1 cellular context compared by ENCODE assay signal in the genomic region with DNA sequence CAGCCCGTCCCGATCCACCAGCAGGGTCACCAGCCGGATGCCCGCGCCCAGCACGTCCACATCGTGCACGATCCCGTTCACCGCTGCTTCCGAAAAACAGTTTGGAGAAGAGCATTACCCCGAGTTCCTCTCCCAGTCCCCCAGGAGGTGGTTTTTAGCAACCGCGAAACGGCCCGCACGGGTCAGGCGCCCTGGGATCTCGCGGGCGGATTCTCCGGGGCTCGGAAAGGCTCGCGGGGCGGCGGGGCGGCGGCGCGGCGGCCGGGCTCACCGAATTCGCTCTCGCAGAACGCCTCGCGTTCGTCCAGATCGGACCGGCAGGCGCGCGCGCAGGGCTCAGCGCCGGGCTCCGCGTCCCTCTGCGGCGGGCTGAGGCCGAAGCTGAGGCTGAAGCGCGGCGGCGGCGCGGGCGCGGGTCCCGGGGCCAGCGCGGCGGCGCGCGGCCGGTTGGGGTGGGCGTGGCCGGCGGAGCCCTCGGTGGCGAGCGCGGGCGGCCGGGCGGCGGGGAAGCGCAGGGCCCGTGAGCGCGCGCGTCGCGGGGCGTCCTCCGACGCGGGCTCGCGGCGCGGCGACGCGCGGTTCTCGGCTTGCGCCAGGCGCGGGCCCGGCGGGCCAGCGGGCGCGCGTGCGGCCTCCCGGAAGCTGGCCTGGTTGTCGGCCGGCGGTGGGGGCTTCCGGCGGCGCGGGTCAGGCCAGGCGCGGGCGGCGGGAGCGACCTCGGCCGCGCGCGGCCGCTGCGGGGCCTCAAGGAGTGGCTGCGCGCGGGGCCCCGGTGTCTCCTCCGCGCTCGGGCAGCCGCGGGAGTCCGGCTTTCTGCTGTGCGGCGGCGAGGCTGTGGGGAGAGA.
TF ChIP-seq lines count a peak whose summit lies in the region.

No MANE protein-coding gene starts in this region.

TF ChIP-seq in K562, 482 proteins besides CTCF, POLR2A, EP300 and RAD21 (continued from another document and continues in another):
- TF ChIP-seq ZBTB40 (IDR thresholded peaks at IDR 0.05) (no peak), ZBTB40 (CRISPR knock-in tag; IDR thresholded peaks at IDR 0.05) (no peak), DIDO1 (tag; IDR thresholded peaks at IDR 0.05; ENCODE audit: low read depth) (no peak), ZNF449 (CRISPR knock-in tag; IDR thresholded peaks at IDR 0.05) (peak; percentile 62; the same call in 1 of the 2 replicates), BRD4 (IDR thresholded peaks at IDR 0.05) (no peak), TRIM24 (IDR thresholded peaks at IDR 0.05) (no peak), SMAD3 (CRISPR knock-in tag; conservative IDR thresholded peaks at IDR 0.05) (no peak), TFAM (CRISPR knock-in tag; conservative IDR thresholded peaks at IDR 0.05) (no peak), ZMIZ1 (IDR thresholded peaks at IDR 0.05; ENCODE audit: low read depth in 2 of 2, low read length in 2 of 2) (no peak), HOXB6 (CRISPR knock-in tag; IDR thresholded peaks at IDR 0.05; ENCODE audit: borderline replicate concordance) (no peak), MCM7 (IDR thresholded peaks at IDR 0.05) (no peak), ZNF584 (CRISPR knock-in tag; IDR thresholded peaks at IDR 0.05; ENCODE audit: low read depth) (peak; percentile 95), ZBTB8A (IDR thresholded peaks at IDR 0.05; ENCODE audit: partially characterized antibody) (no peak), HIVEP1 (CRISPR knock-in tag; IDR thresholded peaks at IDR 0.05) (no peak), SRF (CRISPR knock-in tag; IDR thresholded peaks at IDR 0.05) (no peak), ZNF609 (CRISPR knock-in tag; IDR thresholded peaks at IDR 0.05; ENCODE audit: borderline replicate concordance) (no peak), CBX2 (IDR thresholded peaks at IDR 0.05; ENCODE audit: insufficient read depth, low read length, poor library complexity, severe bottlenecking) (no peak), NFIC (IDR thresholded peaks at IDR 0.05) (peak; percentile 55; the same call in 1 of the 2 replicates), ZNF79 (CRISPR knock-in tag; IDR thresholded peaks at IDR 0.05; ENCODE audit: low read depth) (no peak), CHD1 (IDR thresholded peaks at IDR 0.05; ENCODE audit: low read length) (peak; percentile 80)
- TF ChIP-seq, protein P1, sequence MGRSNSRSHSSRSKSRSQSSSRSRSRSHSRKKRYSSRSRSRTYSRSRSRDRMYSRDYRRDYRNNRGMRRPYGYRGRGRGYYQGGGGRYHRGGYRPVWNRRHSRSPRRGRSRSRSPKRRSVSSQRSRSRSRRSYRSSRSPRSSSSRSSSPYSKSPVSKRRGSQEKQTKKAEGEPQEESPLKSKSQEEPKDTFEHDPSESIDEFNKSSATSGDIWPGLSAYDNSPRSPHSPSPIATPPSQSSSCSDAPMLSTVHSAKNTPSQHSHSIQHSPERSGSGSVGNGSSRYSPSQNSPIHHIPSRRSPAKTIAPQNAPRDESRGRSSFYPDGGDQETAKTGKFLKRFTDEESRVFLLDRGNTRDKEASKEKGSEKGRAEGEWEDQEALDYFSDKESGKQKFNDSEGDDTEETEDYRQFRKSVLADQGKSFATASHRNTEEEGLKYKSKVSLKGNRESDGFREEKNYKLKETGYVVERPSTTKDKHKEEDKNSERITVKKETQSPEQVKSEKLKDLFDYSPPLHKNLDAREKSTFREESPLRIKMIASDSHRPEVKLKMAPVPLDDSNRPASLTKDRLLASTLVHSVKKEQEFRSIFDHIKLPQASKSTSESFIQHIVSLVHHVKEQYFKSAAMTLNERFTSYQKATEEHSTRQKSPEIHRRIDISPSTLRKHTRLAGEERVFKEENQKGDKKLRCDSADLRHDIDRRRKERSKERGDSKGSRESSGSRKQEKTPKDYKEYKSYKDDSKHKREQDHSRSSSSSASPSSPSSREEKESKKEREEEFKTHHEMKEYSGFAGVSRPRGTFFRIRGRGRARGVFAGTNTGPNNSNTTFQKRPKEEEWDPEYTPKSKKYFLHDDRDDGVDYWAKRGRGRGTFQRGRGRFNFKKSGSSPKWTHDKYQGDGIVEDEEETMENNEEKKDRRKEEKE (IDR thresholded peaks at IDR 0.05; ENCODE audit: borderline replicate concordance in 1 of 2, control insufficient read depth in 1 of 2, low read depth in 2 of 2, low read length in 1 of 2): no peak
- TF ChIP-seq, protein P2, sequence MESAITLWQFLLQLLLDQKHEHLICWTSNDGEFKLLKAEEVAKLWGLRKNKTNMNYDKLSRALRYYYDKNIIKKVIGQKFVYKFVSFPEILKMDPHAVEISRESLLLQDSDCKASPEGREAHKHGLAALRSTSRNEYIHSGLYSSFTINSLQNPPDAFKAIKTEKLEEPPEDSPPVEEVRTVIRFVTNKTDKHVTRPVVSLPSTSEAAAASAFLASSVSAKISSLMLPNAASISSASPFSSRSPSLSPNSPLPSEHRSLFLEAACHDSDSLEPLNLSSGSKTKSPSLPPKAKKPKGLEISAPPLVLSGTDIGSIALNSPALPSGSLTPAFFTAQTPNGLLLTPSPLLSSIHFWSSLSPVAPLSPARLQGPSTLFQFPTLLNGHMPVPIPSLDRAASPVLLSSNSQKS (CRISPR knock-in tag; IDR thresholded peaks at IDR 0.05): no peak
- TF ChIP-seq, protein P3, sequence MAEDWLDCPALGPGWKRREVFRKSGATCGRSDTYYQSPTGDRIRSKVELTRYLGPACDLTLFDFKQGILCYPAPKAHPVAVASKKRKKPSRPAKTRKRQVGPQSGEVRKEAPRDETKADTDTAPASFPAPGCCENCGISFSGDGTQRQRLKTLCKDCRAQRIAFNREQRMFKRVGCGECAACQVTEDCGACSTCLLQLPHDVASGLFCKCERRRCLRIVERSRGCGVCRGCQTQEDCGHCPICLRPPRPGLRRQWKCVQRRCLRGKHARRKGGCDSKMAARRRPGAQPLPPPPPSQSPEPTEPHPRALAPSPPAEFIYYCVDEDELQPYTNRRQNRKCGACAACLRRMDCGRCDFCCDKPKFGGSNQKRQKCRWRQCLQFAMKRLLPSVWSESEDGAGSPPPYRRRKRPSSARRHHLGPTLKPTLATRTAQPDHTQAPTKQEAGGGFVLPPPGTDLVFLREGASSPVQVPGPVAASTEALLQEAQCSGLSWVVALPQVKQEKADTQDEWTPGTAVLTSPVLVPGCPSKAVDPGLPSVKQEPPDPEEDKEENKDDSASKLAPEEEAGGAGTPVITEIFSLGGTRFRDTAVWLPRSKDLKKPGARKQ (CRISPR knock-in tag; IDR thresholded peaks at IDR 0.05): no peak
